ENCODE assay signal across 17 cellular contexts in genomic region chr1:230909974-230910754, GRCh38. TPM values are rescaled to one million over a fixed set of nuclear protein-coding genes. Genes with fewer than 3 reads are reported as not detected.
A peak's percentile ranks its signal among the peaks of the same experiment; 100 is the strongest.
DNase-seq lines count a peak whose midpoint lies in the region; TF ChIP-seq lines count a peak whose summit lies in the region.
"Had no signal": no experiment of that assay in that cellular context is flagged by ENCODE, and none has a peak within 500 bp of the region (broad histone marks: within the 10 kb centered on the region; RNA-seq: fewer than 3 reads in every experiment).

No MANE protein-coding gene starts in this region.

- no peak for TF ChIP-seq POLR2A in esophagus muscularis mucosa (IDR thresholded peaks at IDR 0.05; ENCODE audit: low read depth)

- WGBS in esophagus muscularis mucosa = 75% methylated on average over 13 of the region's 13 CpGs

- TF ChIP-seq CTCF in esophagus muscularis mucosa (IDR thresholded peaks at IDR 0.05) = no peak

- H3K4me3 ChIP-seq in esophagus muscularis mucosa = no peak overlapping the region
- no peak overlapping the region for H3K4me3 ChIP-seq in muscle layer of colon (ENCODE audit: low read depth in 1 of 2, low read length in 2 of 2)

- no peaks in the 10 kb centered on the region for H3K27me3 ChIP-seq in esophagus muscularis mucosa
- no peaks in the 10 kb centered on the region for H3K27me3 ChIP-seq in muscle layer of colon (ENCODE audit: control insufficient read depth in 1 of 2, insufficient read depth in 2 of 2, low read length in 2 of 2)

- H3K27ac ChIP-seq in angular gyrus (ENCODE audit: low read depth, low read length) (peak overlapping the region; percentile 47), esophagus muscularis mucosa (replicated peaks in 1 of 4) (peak overlapping the region; percentile 8 to 60 (median 44)), muscle layer of colon (ENCODE audit: low read depth, low read length) (peak overlapping the region; percentile 41), temporal lobe (ENCODE audit: low read depth, low read length) (peak overlapping the region; percentile 86)
- H3K27ac ChIP-seq: KMS-11 had no signal

- H3K9me3 ChIP-seq in esophagus muscularis mucosa (no peaks in the 10 kb centered on the region), muscle layer of colon (ENCODE audit: low read length) (no peaks in the 10 kb centered on the region)

- H3K36me3 ChIP-seq in esophagus muscularis mucosa (peaks cover 0 to 78% (median 40%) of the 10 kb centered on the region in 4 donors), muscle layer of colon (ENCODE audit: insufficient read depth, low read length) (peaks cover 16% of the 10 kb centered on the region)

- intact Hi-C loops in esophagus muscularis mucosa (cut with DNase I) = no loop called here

- no peak overlapping the region for H3K9ac ChIP-seq in muscle layer of colon (ENCODE audit: low read length)
- H3K9ac ChIP-seq: KMS-11 had no signal

- no peak for TF ChIP-seq EP300 in esophagus muscularis mucosa (IDR thresholded peaks at IDR 0.05)

- DNase-seq in esophagus muscularis mucosa (ENCODE audit: extremely low spot score) (peak; percentile 74), NCI-H2029 (lab: John Stamatoyannopoulos, UW) (no peak), DMS153 (lab: John Stamatoyannopoulos, UW) (no peak), 8988T (no peak)
- DNase-seq in activated CD4-positive, alpha-beta T cell treated with anti-CD3 and anti-CD28 coated beads, Interleukin-2, amount 50 U/mL, for 48 hours = no peak
- DNase-seq: activated CD4-positive, alpha-beta memory T cell treated with anti-CD3 and anti-CD28 coated beads for 36 hours; activated gamma-delta T cell treated with Interleukin-2 at 50 U/mL for 16 hours; CD4-positive, alpha-beta T cell; mammary epithelial cell; NCI-H187; NCI-H82; SHP77; stimulated activated CD4-positive, alpha-beta T cell treated with anti-CD3 and anti-CD28 coated beads, Interleukin-2, amount 100 ng/mL, for 24 hours had no signal

- H3K4me1 ChIP-seq in esophagus muscularis mucosa = peaks cover 10 to 51% (median 26%) of the 10 kb centered on the region in 4 donors
- H3K4me1 ChIP-seq in muscle layer of colon (ENCODE audit: insufficient read depth, low read length) = peaks cover 30% of the 10 kb centered on the region

RNA-seq across cellular contexts. Expression of gene C1orf198, which starts 41.8 kb away (rescaled TPM):
- total RNA-seq in esophagus muscularis mucosa = 100 to 1,000 TPM in 3 of 4 donors, 10 to 100 TPM in 1; 95.6 to 214 (median 140) TPM
- 17.9 TPM for total RNA-seq in temporal lobe
